ENCODE assay signal across 8 cellular contexts in the genomic region with DNA sequence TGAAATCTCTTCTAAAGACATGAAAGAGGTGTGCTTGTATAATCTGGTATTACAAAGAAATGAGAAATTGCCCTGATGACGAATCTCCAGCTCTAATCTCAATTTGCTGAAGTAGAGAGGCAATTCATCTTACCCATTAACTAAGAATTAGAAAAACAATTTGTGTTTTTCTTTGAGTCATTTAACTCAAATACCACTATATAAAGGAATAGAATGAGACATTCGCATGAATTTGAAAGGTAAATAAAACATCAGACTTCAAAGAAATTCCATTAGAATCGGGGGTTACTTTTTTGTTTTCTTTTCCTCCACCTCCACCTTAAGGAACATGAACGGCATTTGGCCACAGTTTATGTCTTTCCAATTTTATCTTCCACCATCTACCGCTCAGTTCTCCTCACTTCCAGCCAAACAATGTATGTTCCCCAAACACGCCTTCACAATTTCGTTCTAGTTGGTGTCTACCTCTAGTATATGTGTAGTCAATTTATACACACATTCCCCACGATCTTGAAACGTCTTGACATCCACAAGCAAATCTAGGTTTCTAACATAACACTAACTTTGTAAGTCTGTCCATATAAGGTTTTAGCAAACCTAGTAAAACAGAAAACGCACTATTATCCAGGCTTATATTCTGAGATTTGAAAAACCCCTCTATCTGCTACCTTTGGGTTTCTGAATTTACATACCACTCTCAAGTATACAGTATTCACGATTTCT.
DNase-seq lines count a peak whose midpoint lies in the region; ATAC-seq and TF ChIP-seq lines count a peak whose summit lies in the region.

No MANE protein-coding gene starts in this region.

- no peaks in the 10 kb centered on the region for H3K27me3 ChIP-seq in BLaER1 treated with 17β-estradiol and CSF1 and Interleukin-3, amounts not matched to agents 10 nM and 100 nM

- DNase-seq in KBM-7 (peak; percentile 14), coronary artery (ENCODE audit: low spot score) (no peak)

- no peaks in the 10 kb centered on the region for H3K9me3 Mint-ChIP-seq in nephron

- peaks cover 24% of the 10 kb centered on the region for H3K4me1 Mint-ChIP-seq in nephron

- peak overlapping the region; percentile 13 to 95 (median 69) for H3K27ac Mint-ChIP-seq in nephron

- peaks cover 2% of the 10 kb centered on the region for H3K36me3 Mint-ChIP-seq in nephron (ENCODE audit: low read depth)

- in situ Hi-C loops in KBM-7 (cut with MboI; ENCODE audit: low pct_unique_long_range_greater_than_20kb, low sequenced_read_pairs) = no loop called here

- peak overlapping the region; percentile 93 to 98 (median 97) for H3K4me3 Mint-ChIP-seq in nephron

- peaks cover 25 to 35% (median 32%) of the 10 kb centered on the region in 11 experiments; a peak in 21 of 22 replicates for H4K20me1 ChIP-seq in BLaER1 treated with 17β-estradiol and CSF1 and Interleukin-3, amounts not matched to agents 10 nM and 100 nM

- no peak for ATAC-seq in GM19035 (IDR thresholded peaks at IDR 0.05; ENCODE audit: unreplicated experiment)
- ATAC-seq in GM18907 (IDR thresholded peaks at IDR 0.05; ENCODE audit: unreplicated experiment) = no peak
- no peak for ATAC-seq in HG02938 (IDR thresholded peaks at IDR 0.05; ENCODE audit: unreplicated experiment)
- ATAC-seq in GM21619 (IDR thresholded peaks at IDR 0.05; ENCODE audit: unreplicated experiment) = no peak

- H3K9me3 ChIP-seq in BLaER1 treated with 17β-estradiol and CSF1 and Interleukin-3, amounts not matched to agents 10 nM and 100 nM (replicated peaks in 1 of 11) = no peaks in the 10 kb centered on the region

- H3K4me1 ChIP-seq in BLaER1 treated with 17β-estradiol and CSF1 and Interleukin-3, amounts not matched to agents 10 nM and 100 nM = peaks cover 33 to 45% (median 38%) of the 10 kb centered on the region in 10 experiments

- H3K9ac ChIP-seq in BLaER1 treated with 17β-estradiol and CSF1 and Interleukin-3, amounts not matched to agents 10 nM and 100 nM = peak overlapping the region; percentile 93 to 99 (median 97)

- peak overlapping the region in 10 of 11 experiments; percentile 29 to 98 (median 96); a peak in 21 of 22 replicates for H3K27ac ChIP-seq in BLaER1 treated with 17β-estradiol and CSF1 and Interleukin-3, amounts not matched to agents 10 nM and 100 nM
- no peak overlapping the region for H3K27ac ChIP-seq in coronary artery

- peak overlapping the region; percentile 78 to 99 (median 94) for H3K4me3 ChIP-seq in BLaER1 treated with 17β-estradiol and CSF1 and Interleukin-3, amounts not matched to agents 10 nM and 100 nM
- peak overlapping the region; percentile 93 for H3K4me3 ChIP-seq in coronary artery

- peaks cover 0 to 5% (median 4%) of the 10 kb centered on the region in 11 experiments; a peak in 12 of 22 replicates for H3K36me3 ChIP-seq in BLaER1 treated with 17β-estradiol and CSF1 and Interleukin-3, amounts not matched to agents 10 nM and 100 nM

- no peak for TF ChIP-seq CTCF in coronary artery (IDR thresholded peaks at IDR 0.05)
- TF ChIP-seq CTCF in nephron (IDR thresholded peaks at IDR 0.05; ENCODE audit: unreplicated experiment in 3 of 3) = no peak

- peaks cover 7% of the 10 kb centered on the region for H3K27me3 Mint-ChIP-seq in nephron (ENCODE audit: low read depth)

- peak overlapping the region; percentile 83 to 95 (median 90) for H3K4me2 ChIP-seq in BLaER1 treated with 17β-estradiol and CSF1 and Interleukin-3, amounts not matched to agents 10 nM and 100 nM

Comparison
In these comparisons a context has a peak if more than half of its experiments do, and no peak if none do; other contexts are left out.
1. H3K27ac ChIP-seq: peak in BLaER1 treated with 17β-estradiol and CSF1 and Interleukin-3, amounts not matched to agents 10 nM and 100 nM (10 of 11); none in coronary artery (0 of 2).